8 cellular contexts compared by ENCODE assay signal in the genomic region with DNA sequence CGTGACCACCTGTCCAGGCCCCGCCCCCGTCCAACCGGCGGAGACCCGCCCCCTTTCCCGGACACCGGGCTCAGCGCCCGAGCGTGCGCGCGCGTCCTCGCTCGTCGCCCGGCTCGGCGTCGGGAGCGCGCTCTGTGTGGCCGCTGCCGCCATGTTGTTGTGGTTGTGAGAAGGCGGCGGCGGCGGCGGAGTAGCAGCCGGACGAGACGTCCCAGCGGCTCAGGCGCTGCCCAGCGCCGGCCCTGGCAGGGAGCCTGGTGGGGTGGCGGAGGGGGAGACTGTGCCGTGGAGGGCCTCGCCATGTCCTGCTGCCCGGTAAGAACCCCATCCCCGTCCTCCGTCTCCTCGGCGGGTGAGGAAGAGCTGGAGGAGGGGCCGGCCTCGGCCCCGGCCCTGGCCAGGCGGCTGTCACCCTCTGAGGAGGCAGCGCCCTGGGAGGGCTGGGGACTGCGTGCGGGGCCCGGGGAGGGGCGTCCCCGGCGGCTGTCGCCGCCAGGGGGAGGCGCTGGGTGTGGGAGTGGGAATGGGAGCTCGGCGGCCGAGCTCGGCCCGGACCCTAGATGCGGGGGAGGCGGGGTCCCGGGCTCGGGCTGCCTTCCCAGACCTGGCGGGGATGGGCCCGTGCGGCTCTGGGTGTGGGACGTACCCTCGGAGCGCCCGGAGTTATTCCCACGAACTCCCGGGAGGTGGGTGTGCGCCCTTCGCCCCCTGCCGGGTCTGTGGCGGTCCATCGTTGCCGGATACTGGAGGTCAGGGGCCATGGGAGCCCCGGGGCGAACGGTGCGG. TPM values are rescaled to one million over a fixed set of nuclear protein-coding genes. Genes with fewer than 3 reads are reported as not detected.
A peak's percentile ranks its signal among the peaks of the same experiment; 100 is the strongest.
DNase-seq lines count a peak whose midpoint lies in the region; ATAC-seq, FAIRE-seq and TF ChIP-seq lines count a peak whose summit lies in the region.

MTMR3 (plus strand) TSS at position 130 of the 786 bp plus-strand sequence. CDS start 87,886 bp downstream, outside the sequence.

- DNase-seq in DMS53 (lab: John Stamatoyannopoulos, UW): peak; percentile 82
- DNase-seq in DMS53 treated with DMSO at 0.1 percent for 48 hours (lab: John Stamatoyannopoulos, UW; ENCODE audit: unreplicated experiment): no peak
- DNase-seq in NCI-H2171 (lab: John Stamatoyannopoulos, UW): peak; percentile 89
- DNase-seq in WTC11 (ENCODE audit: low spot score): peak; percentile 96
- peak; percentile 69 for DNase-seq in bronchial epithelial cell (ENCODE audit: low read depth)
- peak; percentile 91 to 93 (median 92) for DNase-seq in immature natural killer cell
- DNase-seq in smooth muscle cell of the brain vasculature (ENCODE audit: low read depth, low spot score): peak; percentile 67

- POLR2A ChIA-PET in WTC11 (lab: Charles Lee): interaction anchor here (0.5 to 0.8 kb wide), 4 partner anchors 45 to 514 kb away, joined by 3 read pairs; partner anchors contain the start of gene ASCC2

- no peaks in the 10 kb centered on the region for H3K27me3 ChIP-seq in bronchial epithelial cell (ENCODE audit: control insufficient read depth, insufficient read depth, low read length)

- no peaks in the 10 kb centered on the region for H3K36me3 ChIP-seq in bronchial epithelial cell (ENCODE audit: control insufficient read depth, insufficient read depth, low read length)

- H3K27ac Mint-ChIP-seq in WTC11 (peak within 1 kb of the TSS; percentile 35), immature natural killer cell (peak within 1 kb of the TSS; percentile 86 to 93 (median 90))

- CTCF ChIA-PET in WTC11 (lab: Charles Lee): interaction anchor here (0.6 to 2.9 kb wide), 14 partner anchors 11 to 294 kb away, joined by 3 to 15 read pairs (median 4); partner anchors contain the start of genes ASCC2 and HORMAD2

- peaks cover 8% of the 10 kb centered on the region; the same call in 1 of the 2 replicates for H3K27me3 Mint-ChIP-seq in WTC11 (ENCODE audit: low read depth)
- H3K27me3 Mint-ChIP-seq in immature natural killer cell (ENCODE audit: low read depth in 3 of 3): peaks cover 3 to 10% (median 4%) of the 10 kb centered on the region in 3 donors

- H3K4me1 Mint-ChIP-seq in WTC11 (peaks cover 6% of the 10 kb centered on the region), immature natural killer cell (peaks cover 0 to 10% of the 10 kb centered on the region in 2 donors)

- H3K4me3 Mint-ChIP-seq in WTC11 (peak within 1 kb of the TSS; percentile 83; the same call in 1 of the 2 replicates), immature natural killer cell (peak within 1 kb of the TSS; percentile 91 to 93 (median 92))

- peak within 1 kb of the TSS; percentile 93 for H3K4me3 ChIP-seq in bronchial epithelial cell (ENCODE audit: low read depth, low read length)

- FAIRE-seq in bronchial epithelial cell (lab: Jason Lieb, UNC): no peak

- ATAC-seq in HG02981 (IDR thresholded peaks at IDR 0.05; ENCODE audit: unreplicated experiment): peak; percentile 52
- peak; percentile 81 for ATAC-seq in WTC11

- no peak for TF ChIP-seq CTCF in WTC11 (IDR thresholded peaks at IDR 0.05)
- peak; percentile 48 for TF ChIP-seq CTCF in bronchial epithelial cell (IDR thresholded peaks at IDR 0.05; ENCODE audit: insufficient read depth, low read length, severe bottlenecking)

- H3K9me3 Mint-ChIP-seq in WTC11 (peaks cover 6% of the 10 kb centered on the region; the same call in 1 of the 2 replicates), immature natural killer cell (no peaks in the 10 kb centered on the region)

- H3K36me3 Mint-ChIP-seq in WTC11 (no peaks in the 10 kb centered on the region), immature natural killer cell (no peaks in the 10 kb centered on the region)

TF ChIP-seq in WTC11, 78 proteins besides CTCF, POLR2A, EP300 and RAD21 (continues in another document):
- no peak for TF ChIP-seq ZNF416 (CRISPR knock-in tag; IDR thresholded peaks at IDR 0.05)
- TF ChIP-seq E2F5 (CRISPR knock-in tag; IDR thresholded peaks at IDR 0.05): peak; percentile 73; the same call in 1 of the 2 replicates
- TF ChIP-seq TEAD1 (CRISPR knock-in tag; IDR thresholded peaks at IDR 0.05): peak; percentile 61; the same call in 1 of the 2 replicates
- no peak for TF ChIP-seq ZNF121 (CRISPR knock-in tag; IDR thresholded peaks at IDR 0.05)
- no peak for TF ChIP-seq CBFB (CRISPR knock-in tag; IDR thresholded peaks at IDR 0.05; ENCODE audit: low read depth)
- no peak for TF ChIP-seq NR3C1 (CRISPR knock-in tag; conservative IDR thresholded peaks at IDR 0.05; ENCODE audit: low read depth)
- TF ChIP-seq MAX (CRISPR knock-in tag; IDR thresholded peaks at IDR 0.05): peak; percentile 30; the same call in 1 of the 2 replicates
- TF ChIP-seq ZNF219 (CRISPR knock-in tag; IDR thresholded peaks at IDR 0.05; ENCODE audit: borderline replicate concordance): no peak
- TF ChIP-seq, protein P1, sequence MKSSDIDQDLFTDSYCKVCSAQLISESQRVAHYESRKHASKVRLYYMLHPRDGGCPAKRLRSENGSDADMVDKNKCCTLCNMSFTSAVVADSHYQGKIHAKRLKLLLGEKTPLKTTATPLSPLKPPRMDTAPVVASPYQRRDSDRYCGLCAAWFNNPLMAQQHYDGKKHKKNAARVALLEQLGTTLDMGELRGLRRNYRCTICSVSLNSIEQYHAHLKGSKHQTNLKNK (CRISPR knock-in tag; IDR thresholded peaks at IDR 0.05): no peak
- 0 out of 2 replicates have a peak, but pooled peaks have one; percentile 29 for TF ChIP-seq ELF4 (CRISPR knock-in tag; IDR thresholded peaks at IDR 0.05; ENCODE audit: low read depth)
- no peak for TF ChIP-seq GABPB1 (CRISPR knock-in tag; IDR thresholded peaks at IDR 0.05)
- no peak for TF ChIP-seq NR2C2 (CRISPR knock-in tag; IDR thresholded peaks at IDR 0.05)
- TF ChIP-seq PREB (CRISPR knock-in tag; IDR thresholded peaks at IDR 0.05; ENCODE audit: borderline replicate concordance): no peak
- TF ChIP-seq RORB (CRISPR knock-in tag; IDR thresholded peaks at IDR 0.05): no peak
- no peak for TF ChIP-seq ZNF396 (CRISPR knock-in tag; IDR thresholded peaks at IDR 0.05; ENCODE audit: borderline replicate concordance)
- peak; percentile 75; the same call in 1 of the 2 replicates for TF ChIP-seq CREM (CRISPR knock-in tag; IDR thresholded peaks at IDR 0.05)
- TF ChIP-seq HMGA2 (CRISPR knock-in tag; IDR thresholded peaks at IDR 0.05): no peak
- no peak for TF ChIP-seq IRF2 (CRISPR knock-in tag; IDR thresholded peaks at IDR 0.05; ENCODE audit: borderline replicate concordance, low read depth)
- no peak for TF ChIP-seq CREB1 (CRISPR knock-in tag; IDR thresholded peaks at IDR 0.05)
- TF ChIP-seq, protein P2, sequence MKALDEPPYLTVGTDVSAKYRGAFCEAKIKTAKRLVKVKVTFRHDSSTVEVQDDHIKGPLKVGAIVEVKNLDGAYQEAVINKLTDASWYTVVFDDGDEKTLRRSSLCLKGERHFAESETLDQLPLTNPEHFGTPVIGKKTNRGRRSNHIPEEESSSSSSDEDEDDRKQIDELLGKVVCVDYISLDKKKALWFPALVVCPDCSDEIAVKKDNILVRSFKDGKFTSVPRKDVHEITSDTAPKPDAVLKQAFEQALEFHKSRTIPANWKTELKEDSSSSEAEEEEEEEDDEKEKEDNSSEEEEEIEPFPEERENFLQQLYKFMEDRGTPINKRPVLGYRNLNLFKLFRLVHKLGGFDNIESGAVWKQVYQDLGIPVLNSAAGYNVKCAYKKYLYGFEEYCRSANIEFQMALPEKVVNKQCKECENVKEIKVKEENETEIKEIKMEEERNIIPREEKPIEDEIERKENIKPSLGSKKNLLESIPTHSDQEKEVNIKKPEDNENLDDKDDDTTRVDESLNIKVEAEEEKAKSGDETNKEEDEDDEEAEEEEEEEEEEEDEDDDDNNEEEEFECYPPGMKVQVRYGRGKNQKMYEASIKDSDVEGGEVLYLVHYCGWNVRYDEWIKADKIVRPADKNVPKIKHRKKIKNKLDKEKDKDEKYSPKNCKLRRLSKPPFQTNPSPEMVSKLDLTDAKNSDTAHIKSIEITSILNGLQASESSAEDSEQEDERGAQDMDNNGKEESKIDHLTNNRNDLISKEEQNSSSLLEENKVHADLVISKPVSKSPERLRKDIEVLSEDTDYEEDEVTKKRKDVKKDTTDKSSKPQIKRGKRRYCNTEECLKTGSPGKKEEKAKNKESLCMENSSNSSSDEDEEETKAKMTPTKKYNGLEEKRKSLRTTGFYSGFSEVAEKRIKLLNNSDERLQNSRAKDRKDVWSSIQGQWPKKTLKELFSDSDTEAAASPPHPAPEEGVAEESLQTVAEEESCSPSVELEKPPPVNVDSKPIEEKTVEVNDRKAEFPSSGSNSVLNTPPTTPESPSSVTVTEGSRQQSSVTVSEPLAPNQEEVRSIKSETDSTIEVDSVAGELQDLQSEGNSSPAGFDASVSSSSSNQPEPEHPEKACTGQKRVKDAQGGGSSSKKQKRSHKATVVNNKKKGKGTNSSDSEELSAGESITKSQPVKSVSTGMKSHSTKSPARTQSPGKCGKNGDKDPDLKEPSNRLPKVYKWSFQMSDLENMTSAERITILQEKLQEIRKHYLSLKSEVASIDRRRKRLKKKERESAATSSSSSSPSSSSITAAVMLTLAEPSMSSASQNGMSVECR (CRISPR knock-in tag; IDR thresholded peaks at IDR 0.05; ENCODE audit: borderline replicate concordance): no peak

RNA-seq across cellular contexts. Expression of gene MTMR3, which starts in this region (rescaled TPM):
- 17.0 to 19.5 TPM (median 19.2 TPM) in 3 replicates for total RNA-seq in WTC11 (2021)
- 30.3 and 32.3 TPM in 2 replicates for total RNA-seq in bronchial epithelial cell
- polyA plus RNA-seq in immature natural killer cell: 10 to 100 TPM; 11.2 to 21.9 (median 11.9) TPM
